8 cellular contexts compared by ENCODE assay signal in the genomic region with DNA sequence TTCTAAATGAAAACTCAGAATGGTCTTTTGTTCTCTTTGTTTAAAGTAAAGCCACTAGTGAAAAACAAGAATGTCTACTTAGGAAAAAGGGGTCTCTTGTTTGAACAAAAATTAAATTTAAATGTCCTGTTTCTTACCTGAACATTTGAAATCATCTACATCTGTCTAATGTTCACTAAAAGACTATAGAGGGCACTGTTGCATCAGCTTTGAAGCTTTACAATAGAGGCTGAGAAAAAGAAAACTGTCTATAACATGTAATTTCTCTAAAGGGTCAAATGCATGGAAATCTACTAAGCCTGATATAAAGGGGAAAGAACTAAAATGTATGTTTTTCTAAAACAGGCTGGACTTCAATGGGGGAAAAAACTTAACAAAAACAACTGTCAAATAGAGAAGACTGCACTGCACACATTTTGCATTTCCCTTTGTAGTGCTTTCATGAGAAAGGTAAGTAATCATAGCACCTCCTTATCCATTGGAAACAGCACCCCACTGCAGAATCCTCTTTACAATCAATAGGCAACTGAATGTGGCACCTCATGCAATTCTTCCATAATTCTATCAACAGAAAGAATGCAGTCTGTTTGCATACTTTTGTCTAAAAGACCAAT. TPM values are rescaled to one million over a fixed set of nuclear protein-coding genes. Genes with fewer than 3 reads are reported as not detected.
A peak's percentile ranks its signal among the peaks of the same experiment; 100 is the strongest.
DNase-seq lines count a peak whose midpoint lies in the region; ATAC-seq and TF ChIP-seq lines count a peak whose summit lies in the region.

No MANE protein-coding gene starts in this region.

- DNase-seq in AG04450 (ENCODE audit: low read depth, low spot score) (peak; percentile 18), NCI-H748 (lab: John Stamatoyannopoulos, UW; ENCODE audit: unreplicated experiment) (peak; percentile 21), dermis blood vessel endothelial cell (peak; percentile 74), mucosa of descending colon (no peak)
- DNase-seq in activated CD4-positive, alpha-beta T cell treated with anti-CD3 and anti-CD28 coated beads, Interleukin-2, amount 50 U/mL, for 48 hours: no peak

- ATAC-seq in GM18505 (IDR thresholded peaks at IDR 0.05; ENCODE audit: unreplicated experiment): peak; percentile 77
- peak; percentile 82 for ATAC-seq in HG03432 (IDR thresholded peaks at IDR 0.05; ENCODE audit: unreplicated experiment)
- peak; percentile 59 for ATAC-seq in mucosa of descending colon
- no peak for ATAC-seq in HG02970 (IDR thresholded peaks at IDR 0.05; ENCODE audit: low FRiP score, unreplicated experiment)

- no peaks in the 10 kb centered on the region for H3K36me3 ChIP-seq in mucosa of descending colon (ENCODE audit: low read depth)

- CTCF ChIA-PET in AG04450 (lab: Charles Lee): interaction anchor here (0.6 to 2.2 kb wide), 7 partner anchors 230 to 1446 kb away, joined by 3 to 10 read pairs (median 4); no protein-coding TSS in a partner anchor

- no peaks in the 10 kb centered on the region for H3K27me3 ChIP-seq in AG04450 (ENCODE audit: control insufficient read depth, insufficient read depth, low read length)

- POLR2A ChIA-PET in AG04450 (lab: Yijun Ruan, JAX): interaction anchor here (0.9 kb wide), 1 partner anchor 1582 kb away, joined by 3 read pairs; no protein-coding TSS in a partner anchor

- no peak overlapping the region for H3K27ac ChIP-seq in AG04450 (ENCODE audit: low read depth, low read length)

- TF ChIP-seq POLR2A in GM18505 (IDR thresholded peaks at IDR 0.05; ENCODE audit: borderline replicate concordance, extremely low read depth, insufficient read depth, insufficient read length): no peak

- no peaks in the 10 kb centered on the region for H3K9me3 ChIP-seq in AG04450 (ENCODE audit: control insufficient read depth, insufficient read depth, low read length)
- no peaks in the 10 kb centered on the region for H3K9me3 ChIP-seq in mucosa of descending colon

- intact Hi-C loops in mucosa of descending colon (cut with DNase I, micrococcal nuclease): no loop called here

- H3K4me3 ChIP-seq in AG04450 (ENCODE audit: low read depth, low read length): no peak overlapping the region
- H3K4me3 ChIP-seq in mucosa of descending colon: no peak overlapping the region

- H3K4me1 ChIP-seq in mucosa of descending colon (ENCODE audit: low read depth): no peaks in the 10 kb centered on the region

- TF ChIP-seq CTCF in AG04450 (IDR thresholded peaks at IDR 0.05; ENCODE audit: low read depth, low read length) (peak; percentile 70), mucosa of descending colon (IDR thresholded peaks at IDR 0.05) (peak; percentile 18)

RNA-seq across cellular contexts. Expression of gene DPH6, which starts 26.3 kb away (rescaled TPM):
- polyA plus RNA-seq in AG04450 (2011; rRNA removed): 10.6 and 11.8 TPM in 2 replicates
- 16.9 and 17.1 TPM in 2 replicates for polyA minus RNA-seq in AG04450 (2011; rRNA and poly(A)+ RNA removed)
- total RNA-seq in dermis blood vessel endothelial cell (14.0 and 14.5 TPM in 2 replicates), mucosa of descending colon (10 to 100 TPM; 16.8 to 23.7 (median 21.2) TPM)

Comparison
In these comparisons a context has a peak if more than half of its experiments do, and no peak if none do; other contexts are left out.
1. DNase-seq: peak in AG04450 (single experiment), NCI-H748 (single experiment) and dermis blood vessel endothelial cell (single experiment); none in mucosa of descending colon (0 of 3) and activated CD4-positive, alpha-beta T cell treated with anti-CD3 and anti-CD28 coated beads, Interleukin-2, amount 50 U/mL, for 48 hours (0 of 2).